Comparison of ENCODE assay signal across 8 cellular contexts in the genomic region with DNA sequence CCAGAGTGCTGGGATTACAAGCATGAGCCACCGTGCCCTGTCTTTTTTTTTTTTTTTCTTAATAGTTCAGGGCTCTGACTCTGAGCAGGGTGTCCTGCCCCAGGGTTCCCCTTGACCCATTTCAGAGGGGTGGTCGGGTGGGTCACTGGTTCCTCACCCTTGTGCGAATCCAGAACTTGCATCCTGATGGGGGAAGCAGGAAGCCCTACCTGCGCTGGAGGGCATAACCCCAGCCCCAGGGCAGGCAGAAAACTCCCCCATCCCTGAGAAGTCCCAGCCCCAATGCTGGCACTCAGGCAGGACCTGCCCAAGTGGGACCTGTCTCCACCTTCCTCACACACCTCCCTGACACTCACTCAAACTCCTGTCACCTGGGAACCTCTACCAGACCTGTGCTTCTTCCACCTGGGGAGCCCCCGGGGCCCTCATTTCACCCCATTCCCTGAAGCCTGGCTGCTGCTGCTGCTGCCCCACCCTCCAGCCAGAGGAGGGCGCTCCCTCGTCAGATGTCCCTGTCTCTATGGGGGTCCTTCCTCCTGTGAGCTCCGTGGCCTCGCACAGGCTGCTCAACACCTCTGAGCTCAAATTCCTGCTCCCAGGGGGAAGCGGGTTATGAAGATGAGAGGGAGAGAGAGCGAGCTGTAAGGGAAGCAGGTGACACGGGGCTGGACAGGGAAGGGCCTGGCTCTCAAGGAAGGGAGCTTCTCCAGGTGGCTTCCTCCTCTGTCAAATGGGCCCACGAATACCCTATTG. TPM values are rescaled to one million over a fixed set of nuclear protein-coding genes. Genes with fewer than 3 reads are reported as not detected.
DNase-seq lines count a peak whose midpoint lies in the region; ATAC-seq, FAIRE-seq and TF ChIP-seq lines count a peak whose summit lies in the region.

No MANE protein-coding gene starts in this region.

- no peak for TF ChIP-seq RAD21 in K562 (CRISPR knock-in tag; conservative IDR thresholded peaks at IDR 0.05 in 1 of 2, IDR thresholded peaks at IDR 0.05 in 1 of 2)

- no peak for TF ChIP-seq POLR2A in K562 (conservative IDR thresholded peaks at IDR 0.05)

- intact Hi-C loops in K562 (cut with micrococcal nuclease): no loop called here

- peak; percentile 39 to 47 (median 44); a peak in 5 of 6 replicates for TF ChIP-seq CTCF in K562 (IDR thresholded peaks at IDR 0.05 in 2 of 3, conservative IDR thresholded peaks at IDR 0.05 in 1 of 3; ENCODE audit: insufficient read depth in 2 of 3, low read depth in 1 of 3, low read length in 3 of 3)

- no peak overlapping the region for H3K4me3 ChIP-seq in K562

- 59% methylated on average over 11 of the region's 13 CpGs for WGBS in K562 (ENCODE audit: insufficient coverage, low coverage, missing lambda C conversion rate)

- in situ Hi-C loops in G401 (cut with HindIII; ENCODE audit: low sequenced_read_pairs): no loop called here
- in situ Hi-C loops in K562 (cut with MboI): no loop called here

- CTCF ChIA-PET in K562 (lab: Yijun Ruan, JAX; ENCODE audit: low intra/inter-chr PET ratio): no interaction called here

- peak; percentile 43 for DNase-seq in G401 (ENCODE audit: low spot score)
- peak; percentile 7 for DNase-seq in NOMO-1 treated with dmso at 0.1 percent for 144 hours (lab: John Stamatoyannopoulos, UW; ENCODE audit: unreplicated experiment)
- DNase-seq in K562 (ENCODE audit: extremely low read depth in 1 of 4, low spot score in 3 of 4): peak in 1 of 4 experiments; percentile 33
- DNase-seq in islet precursor cell: peak; percentile 38
- peak; percentile 42 for DNase-seq in stimulated activated CD4-positive, alpha-beta T cell treated with anti-CD3 and anti-CD28 coated beads, Interleukin-1b, Interleukin-23, amount 100 ng/mL, for 48 hours
- DNase-seq in HCEC 1CT: no peak
- no peak for DNase-seq in cerebellum (ENCODE audit: low spot score)

- no peak overlapping the region for H3K9ac ChIP-seq in K562 (ENCODE audit: insufficient read depth in 1 of 2, low read depth in 2 of 2, low read length in 2 of 2)

- H3K27me3 ChIP-seq in K562 (ENCODE audit: control insufficient read depth in 2 of 2, insufficient read depth in 2 of 2, low read length in 2 of 2): no peaks in the 10 kb centered on the region

- TF ChIP-seq EP300 in K562 (IDR thresholded peaks at IDR 0.05; ENCODE audit: low read length): no peak

- no peak overlapping the region for H3K27ac ChIP-seq in K562 (ENCODE audit: extremely low read depth, low read depth, low read length)

- ATAC-seq in K562 (no peak), GM21825 (IDR thresholded peaks at IDR 0.05; ENCODE audit: unreplicated experiment) (no peak)

- no peak for FAIRE-seq in K562 (lab: Jason Lieb, UNC)

- H2AFZ ChIP-seq in K562 (ENCODE audit: low read depth, low read length): peak overlapping the region; percentile 4; the same call in 1 of the 2 replicates

- H3K36me3 ChIP-seq in K562 (ENCODE audit: control insufficient read depth, insufficient read depth, low read length): no peaks in the 10 kb centered on the region

- peaks cover 14% of the 10 kb centered on the region for H3K9me3 ChIP-seq in K562 (replicated peaks; ENCODE audit: control insufficient read depth, insufficient read depth, low read depth, low read length)

- no TSS peak for BruUV-seq in K562 (replicated peaks; lab: Mats Ljungman, UMichigan)

- H4K20me1 ChIP-seq in K562 (replicated peaks; ENCODE audit: control insufficient read depth, insufficient read depth, low read length): no peaks in the 10 kb centered on the region

- peaks cover 34 to 49% of the 10 kb centered on the region in 2 experiments; a peak in 4 of 5 replicates for H3K4me1 ChIP-seq in K562 (replicated peaks in 1 of 2; ENCODE audit: control insufficient read depth in 2 of 2, insufficient read depth in 2 of 2, low read length in 2 of 2)

- no peaks in the 10 kb centered on the region for H3K9me1 ChIP-seq in K562 (ENCODE audit: control insufficient read depth, insufficient read depth, low read length)

- POLR2A ChIA-PET in K562 (lab: Yijun Ruan, JAX): no interaction called here

- H3K79me2 ChIP-seq in K562 (ENCODE audit: control insufficient read depth, insufficient read depth, low read length): no peaks in the 10 kb centered on the region

- no peak overlapping the region for H3K4me2 ChIP-seq in K562 (ENCODE audit: insufficient read depth, low read length)

TF ChIP-seq in K562, 482 proteins besides CTCF, POLR2A, EP300 and RAD21:
- TF ChIP-seq, protein P1, sequence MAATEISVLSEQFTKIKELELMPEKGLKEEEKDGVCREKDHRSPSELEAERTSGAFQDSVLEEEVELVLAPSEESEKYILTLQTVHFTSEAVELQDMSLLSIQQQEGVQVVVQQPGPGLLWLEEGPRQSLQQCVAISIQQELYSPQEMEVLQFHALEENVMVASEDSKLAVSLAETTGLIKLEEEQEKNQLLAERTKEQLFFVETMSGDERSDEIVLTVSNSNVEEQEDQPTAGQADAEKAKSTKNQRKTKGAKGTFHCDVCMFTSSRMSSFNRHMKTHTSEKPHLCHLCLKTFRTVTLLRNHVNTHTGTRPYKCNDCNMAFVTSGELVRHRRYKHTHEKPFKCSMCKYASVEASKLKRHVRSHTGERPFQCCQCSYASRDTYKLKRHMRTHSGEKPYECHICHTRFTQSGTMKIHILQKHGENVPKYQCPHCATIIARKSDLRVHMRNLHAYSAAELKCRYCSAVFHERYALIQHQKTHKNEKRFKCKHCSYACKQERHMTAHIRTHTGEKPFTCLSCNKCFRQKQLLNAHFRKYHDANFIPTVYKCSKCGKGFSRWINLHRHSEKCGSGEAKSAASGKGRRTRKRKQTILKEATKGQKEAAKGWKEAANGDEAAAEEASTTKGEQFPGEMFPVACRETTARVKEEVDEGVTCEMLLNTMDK (IDR thresholded peaks at IDR 0.05; ENCODE audit: borderline replicate concordance, insufficient read depth, low read depth, low read length, poor library complexity, severe bottlenecking): peak; percentile 41
- TF ChIP-seq JUN (IDR thresholded peaks at IDR 0.05; ENCODE audit: borderline replicate concordance, low read depth, low read length): no peak
- TF ChIP-seq JUN (CRISPR knock-in tag; IDR thresholded peaks at IDR 0.05; ENCODE audit: borderline replicate concordance): no peak
- TF ChIP-seq ZNF584 (CRISPR knock-in tag; IDR thresholded peaks at IDR 0.05; ENCODE audit: low read depth): no peak

RNA-seq across cellular contexts. Expression of a gene that starts 15.1 kb away (rescaled TPM):
- 6.3 and 8.8 TPM in 2 replicates for total RNA-seq in G401 (2014; rRNA removed; shearing (Covaris generic))
- 15.0 and 51.2 TPM in 2 replicates for total RNA-seq in K562 (2011; cell fraction: chromatin; rRNA removed; ENCODE audit: low replicate concordance)
- 11.5 and 16.4 TPM in 2 replicates for total RNA-seq in K562 (2011; cell fraction: nucleolus; rRNA removed)
- 27.9 and 35.1 TPM in 2 replicates for total RNA-seq in K562 (2011; cell fraction: nucleoplasm; rRNA removed)
- total RNA-seq in K562 (2014; rRNA removed) (16.9 and 18.2 TPM in 2 replicates), K562 (2014; rRNA removed; fragmentation: Illumina TruSeq; extraction: Trizol) (29.5 and 33.1 TPM in 2 replicates), K562 (2015; rRNA removed; fragmentation: Illumina TruSeq; extraction: Trizol) (21.3 and 26.1 TPM in 2 replicates), K562 (2021) (14.7 and 15.6 TPM in 2 replicates), cerebellum (27.0 TPM)
- polyA plus RNA-seq in K562 (2011; rRNA removed) (18.1 and 20.7 TPM in 2 replicates), K562 (2014; fragmentation: Illumina TruSeq; extraction: Trizol) (19.5 and 20.8 TPM in 2 replicates), K562 (2014; fragmentation: Nextera tagmentation; extraction: Ambion mirVana) (10 to 100 TPM; 20.2 to 37.0 TPM), K562 (2014; rRNA removed) (13.3 and 14.8 TPM in 2 replicates)
- polyA plus RNA-seq in K562 (2011; cell fraction: cytosol; rRNA removed): 6.7 and 10.2 TPM in 2 replicates
- 6.4 and 6.8 TPM in 2 replicates for polyA plus RNA-seq in K562 (2011; cell fraction: nucleus; rRNA removed)
- polyA plus RNA-seq in K562 (2012): 9.8 and 13.5 TPM in 2 replicates
- 25.1 and 37.0 TPM in 2 replicates for polyA minus RNA-seq in K562 (2011; rRNA and poly(A)+ RNA removed)
- polyA minus RNA-seq in K562 (2011; cell fraction: cytosol; rRNA and poly(A)+ RNA removed): 12.7 and 14.8 TPM in 2 replicates
- 11.2 and 20.3 TPM in 2 replicates for polyA minus RNA-seq in K562 (2011; cell fraction: nucleus; rRNA and poly(A)+ RNA removed)

Comparison
In these comparisons a context has a peak if more than half of its experiments do, and no peak if none do; other contexts are left out.
1. DNase-seq: peak in G401 (single experiment), NOMO-1 treated with dmso at 0.1 percent for 144 hours (single experiment), islet precursor cell (single experiment) and stimulated activated CD4-positive, alpha-beta T cell treated with anti-CD3 and anti-CD28 coated beads, Interleukin-1b, Interleukin-23, amount 100 ng/mL, for 48 hours (single experiment); none in HCEC 1CT (single experiment) and cerebellum (single experiment).